ENCODE assay signal across 1 cellular context in genomic region chr12:111405149-111405855, GRCh38.
TF ChIP-seq lines count a peak whose summit lies in the region.

No MANE protein-coding gene starts in this region.

TF ChIP-seq in HEK293, 187 proteins besides CTCF, POLR2A, EP300 and RAD21 (continued from another document and continues in another):
- peak; percentile 86 for TF ChIP-seq ZNF423 (tag by site-specific recombination; IDR thresholded peaks at IDR 0.05)
- no peak for TF ChIP-seq TRIM28 (IDR thresholded peaks at IDR 0.05; ENCODE audit: borderline replicate concordance, low read length)
- peak; percentile 70; the same call in 1 of the 2 replicates for TF ChIP-seq ZXDB (tag by site-specific recombination; IDR thresholded peaks at IDR 0.05)
- no peak for TF ChIP-seq ZNF18 (tag by site-specific recombination; IDR thresholded peaks at IDR 0.05)
- TF ChIP-seq, protein P1, sequence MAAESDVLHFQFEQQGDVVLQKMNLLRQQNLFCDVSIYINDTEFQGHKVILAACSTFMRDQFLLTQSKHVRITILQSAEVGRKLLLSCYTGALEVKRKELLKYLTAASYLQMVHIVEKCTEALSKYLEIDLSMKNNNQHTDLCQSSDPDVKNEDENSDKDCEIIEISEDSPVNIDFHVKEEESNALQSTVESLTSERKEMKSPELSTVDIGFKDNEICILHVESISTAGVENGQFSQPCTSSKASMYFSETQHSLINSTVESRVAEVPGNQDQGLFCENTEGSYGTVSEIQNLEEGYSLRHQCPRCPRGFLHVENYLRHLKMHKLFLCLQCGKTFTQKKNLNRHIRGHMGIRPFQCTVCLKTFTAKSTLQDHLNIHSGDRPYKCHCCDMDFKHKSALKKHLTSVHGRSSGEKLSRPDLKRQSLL (tag by site-specific recombination; IDR thresholded peaks at IDR 0.05) = no peak
- TF ChIP-seq, protein P2, sequence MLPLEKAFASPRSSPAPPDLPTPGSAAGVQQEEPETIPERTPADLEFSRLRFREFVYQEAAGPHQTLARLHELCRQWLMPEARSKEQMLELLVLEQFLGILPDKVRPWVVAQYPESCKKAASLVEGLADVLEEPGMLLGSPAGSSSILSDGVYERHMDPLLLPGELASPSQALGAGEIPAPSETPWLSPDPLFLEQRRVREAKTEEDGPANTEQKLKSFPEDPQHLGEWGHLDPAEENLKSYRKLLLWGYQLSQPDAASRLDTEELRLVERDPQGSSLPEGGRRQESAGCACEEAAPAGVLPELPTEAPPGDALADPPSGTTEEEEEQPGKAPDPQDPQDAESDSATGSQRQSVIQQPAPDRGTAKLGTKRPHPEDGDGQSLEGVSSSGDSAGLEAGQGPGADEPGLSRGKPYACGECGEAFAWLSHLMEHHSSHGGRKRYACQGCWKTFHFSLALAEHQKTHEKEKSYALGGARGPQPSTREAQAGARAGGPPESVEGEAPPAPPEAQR (tag by site-specific recombination; IDR thresholded peaks at IDR 0.05) = no peak
- TF ChIP-seq ZSCAN23 (tag by site-specific recombination; IDR thresholded peaks at IDR 0.05) = peak; percentile 67; the same call in 1 of the 2 replicates
- no peak for TF ChIP-seq ZNF600 (tag by site-specific recombination; IDR thresholded peaks at IDR 0.05)
- peak; percentile 93 for TF ChIP-seq HIC1 (tag by site-specific recombination; IDR thresholded peaks at IDR 0.05)
- TF ChIP-seq ZNF610 (tag by site-specific recombination; IDR thresholded peaks at IDR 0.05; ENCODE audit: borderline replicate concordance) = peak; percentile 57; the same call in 1 of the 2 replicates
- 0 out of 2 replicates have a peak, but pooled peaks have one; percentile 2 for TF ChIP-seq SCRT2 (tag by site-specific recombination; IDR thresholded peaks at IDR 0.05)
- TF ChIP-seq ZNF449 (tag by site-specific recombination; IDR thresholded peaks at IDR 0.05) = peak; percentile 67
- TF ChIP-seq FEZF1 (tag by site-specific recombination; IDR thresholded peaks at IDR 0.05) = 0 out of 2 replicates have a peak, but pooled peaks have one; percentile 5
- no peak for TF ChIP-seq ZNF292 (tag by site-specific recombination; IDR thresholded peaks at IDR 0.05; ENCODE audit: borderline replicate concordance, low read depth)
- TF ChIP-seq SALL2 (tag by site-specific recombination; IDR thresholded peaks at IDR 0.05; ENCODE audit: borderline replicate concordance) = no peak
- peak; percentile 58 for TF ChIP-seq WT1 (tag by site-specific recombination; IDR thresholded peaks at IDR 0.05)
- TF ChIP-seq ZNF169 (tag by site-specific recombination; IDR thresholded peaks at IDR 0.05) = no peak
- peak; percentile 65 for TF ChIP-seq ZNF335 (tag by site-specific recombination; conservative IDR thresholded peaks at IDR 0.05)
- no peak for TF ChIP-seq ZNF274 (IDR thresholded peaks at IDR 0.05; ENCODE audit: low read length)
- TF ChIP-seq ZNF274 (tag by site-specific recombination; IDR thresholded peaks at IDR 0.05; ENCODE audit: borderline replicate concordance) = no peak
- peak; percentile 47; the same call in 1 of the 2 replicates for TF ChIP-seq ZSCAN5A (tag by site-specific recombination; IDR thresholded peaks at IDR 0.05)
- peak; percentile 99 for TF ChIP-seq KLF1 (tag by site-specific recombination; IDR thresholded peaks at IDR 0.05)
- no peak for TF ChIP-seq ZNF2 (tag by site-specific recombination; IDR thresholded peaks at IDR 0.05)
- peak; percentile 47 for TF ChIP-seq ZBTB21 (tag by site-specific recombination; IDR thresholded peaks at IDR 0.05)
- no peak for TF ChIP-seq ZFP41 (tag by site-specific recombination; IDR thresholded peaks at IDR 0.05; ENCODE audit: borderline replicate concordance)
- peak; percentile 95 for TF ChIP-seq ZEB2 (tag by site-specific recombination; IDR thresholded peaks at IDR 0.05)
- peak; percentile 87 for TF ChIP-seq ZNF324 (tag by site-specific recombination; IDR thresholded peaks at IDR 0.05)
- TF ChIP-seq ZNF76 (tag by site-specific recombination; IDR thresholded peaks at IDR 0.05; ENCODE audit: borderline replicate concordance, low read depth) = peak; percentile 38; the same call in 1 of the 2 replicates
- TF ChIP-seq EGR2 (tag by site-specific recombination; IDR thresholded peaks at IDR 0.05; ENCODE audit: low read depth) = no peak
- TF ChIP-seq ZNF558 (tag by site-specific recombination; IDR thresholded peaks at IDR 0.05) = no peak
- TF ChIP-seq, protein P3, sequence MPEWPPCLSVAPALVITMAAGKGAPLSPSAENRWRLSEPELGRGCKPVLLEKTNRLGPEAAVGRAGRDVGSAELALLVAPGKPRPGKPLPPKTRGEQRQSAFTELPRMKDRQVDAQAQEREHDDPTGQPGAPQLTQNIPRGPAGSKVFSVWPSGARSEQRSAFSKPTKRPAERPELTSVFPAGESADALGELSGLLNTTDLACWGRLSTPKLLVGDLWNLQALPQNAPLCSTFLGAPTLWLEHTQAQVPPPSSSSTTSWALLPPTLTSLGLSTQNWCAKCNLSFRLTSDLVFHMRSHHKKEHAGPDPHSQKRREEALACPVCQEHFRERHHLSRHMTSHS (tag by site-specific recombination; IDR thresholded peaks at IDR 0.05) = peak; percentile 62; the same call in 1 of the 2 replicates
- TF ChIP-seq ZNF529 (tag by site-specific recombination; IDR thresholded peaks at IDR 0.05; ENCODE audit: insufficient replicate concordance) = no peak
- no peak for TF ChIP-seq ZNF350 (tag by site-specific recombination; IDR thresholded peaks at IDR 0.05)
- TF ChIP-seq BCL11B (tag by site-specific recombination; IDR thresholded peaks at IDR 0.05; ENCODE audit: low read depth) = peak; percentile 92
- peak; percentile 98 for TF ChIP-seq ZIC2 (tag by site-specific recombination; IDR thresholded peaks at IDR 0.05)
- TF ChIP-seq, protein P4, sequence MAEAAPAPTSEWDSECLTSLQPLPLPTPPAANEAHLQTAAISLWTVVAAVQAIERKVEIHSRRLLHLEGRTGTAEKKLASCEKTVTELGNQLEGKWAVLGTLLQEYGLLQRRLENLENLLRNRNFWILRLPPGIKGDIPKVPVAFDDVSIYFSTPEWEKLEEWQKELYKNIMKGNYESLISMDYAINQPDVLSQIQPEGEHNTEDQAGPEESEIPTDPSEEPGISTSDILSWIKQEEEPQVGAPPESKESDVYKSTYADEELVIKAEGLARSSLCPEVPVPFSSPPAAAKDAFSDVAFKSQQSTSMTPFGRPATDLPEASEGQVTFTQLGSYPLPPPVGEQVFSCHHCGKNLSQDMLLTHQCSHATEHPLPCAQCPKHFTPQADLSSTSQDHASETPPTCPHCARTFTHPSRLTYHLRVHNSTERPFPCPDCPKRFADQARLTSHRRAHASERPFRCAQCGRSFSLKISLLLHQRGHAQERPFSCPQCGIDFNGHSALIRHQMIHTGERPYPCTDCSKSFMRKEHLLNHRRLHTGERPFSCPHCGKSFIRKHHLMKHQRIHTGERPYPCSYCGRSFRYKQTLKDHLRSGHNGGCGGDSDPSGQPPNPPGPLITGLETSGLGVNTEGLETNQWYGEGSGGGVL (tag by site-specific recombination; IDR thresholded peaks at IDR 0.05) = peak; percentile 67
- TF ChIP-seq KLF9 (tag by site-specific recombination; IDR thresholded peaks at IDR 0.05; ENCODE audit: low read depth) = peak; percentile 94
- no peak for TF ChIP-seq ELK4 (IDR thresholded peaks at IDR 0.05; ENCODE audit: borderline replicate concordance, low read depth, low read length)
- TF ChIP-seq ZNF24 (tag by site-specific recombination; IDR thresholded peaks at IDR 0.05) = peak; percentile 80
- TF ChIP-seq PRDM1 (tag by site-specific recombination; IDR thresholded peaks at IDR 0.05) = no peak
- no peak for TF ChIP-seq ZNF132 (tag by site-specific recombination; IDR thresholded peaks at IDR 0.05; ENCODE audit: borderline replicate concordance)
- no peak for TF ChIP-seq ZFP3 (tag by site-specific recombination; IDR thresholded peaks at IDR 0.05; ENCODE audit: low read depth)
- TF ChIP-seq, protein P5, sequence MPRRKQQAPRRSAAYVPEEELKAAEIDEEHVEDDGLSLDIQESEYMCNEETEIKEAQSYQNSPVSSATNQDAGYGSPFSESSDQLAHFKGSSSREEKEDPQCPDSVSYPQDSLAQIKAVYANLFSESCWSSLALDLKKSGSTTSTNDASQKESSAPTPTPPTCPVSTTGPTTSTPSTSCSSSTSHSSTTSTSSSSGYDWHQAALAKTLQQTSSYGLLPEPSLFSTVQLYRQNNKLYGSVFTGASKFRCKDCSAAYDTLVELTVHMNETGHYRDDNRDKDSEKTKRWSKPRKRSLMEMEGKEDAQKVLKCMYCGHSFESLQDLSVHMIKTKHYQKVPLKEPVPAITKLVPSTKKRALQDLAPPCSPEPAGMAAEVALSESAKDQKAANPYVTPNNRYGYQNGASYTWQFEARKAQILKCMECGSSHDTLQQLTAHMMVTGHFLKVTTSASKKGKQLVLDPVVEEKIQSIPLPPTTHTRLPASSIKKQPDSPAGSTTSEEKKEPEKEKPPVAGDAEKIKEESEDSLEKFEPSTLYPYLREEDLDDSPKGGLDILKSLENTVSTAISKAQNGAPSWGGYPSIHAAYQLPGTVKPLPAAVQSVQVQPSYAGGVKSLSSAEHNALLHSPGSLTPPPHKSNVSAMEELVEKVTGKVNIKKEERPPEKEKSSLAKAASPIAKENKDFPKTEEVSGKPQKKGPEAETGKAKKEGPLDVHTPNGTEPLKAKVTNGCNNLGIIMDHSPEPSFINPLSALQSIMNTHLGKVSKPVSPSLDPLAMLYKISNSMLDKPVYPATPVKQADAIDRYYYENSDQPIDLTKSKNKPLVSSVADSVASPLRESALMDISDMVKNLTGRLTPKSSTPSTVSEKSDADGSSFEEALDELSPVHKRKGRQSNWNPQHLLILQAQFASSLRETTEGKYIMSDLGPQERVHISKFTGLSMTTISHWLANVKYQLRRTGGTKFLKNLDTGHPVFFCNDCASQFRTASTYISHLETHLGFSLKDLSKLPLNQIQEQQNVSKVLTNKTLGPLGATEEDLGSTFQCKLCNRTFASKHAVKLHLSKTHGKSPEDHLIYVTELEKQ (tag by site-specific recombination; IDR thresholded peaks at IDR 0.05; ENCODE audit: borderline replicate concordance) = peak; percentile 78
- peak; percentile 87; the same call in 1 of the 2 replicates for TF ChIP-seq HOXD13 (CRISPR knock-in tag; IDR thresholded peaks at IDR 0.05; ENCODE audit: borderline replicate concordance)
- peak; percentile 95 for TF ChIP-seq SP2 (tag by site-specific recombination; IDR thresholded peaks at IDR 0.05)
- peak; percentile 98 for TF ChIP-seq KLF8 (tag by site-specific recombination; IDR thresholded peaks at IDR 0.05)
